Comparison of ENCODE assay signal across 1 cellular context in the genomic region with DNA sequence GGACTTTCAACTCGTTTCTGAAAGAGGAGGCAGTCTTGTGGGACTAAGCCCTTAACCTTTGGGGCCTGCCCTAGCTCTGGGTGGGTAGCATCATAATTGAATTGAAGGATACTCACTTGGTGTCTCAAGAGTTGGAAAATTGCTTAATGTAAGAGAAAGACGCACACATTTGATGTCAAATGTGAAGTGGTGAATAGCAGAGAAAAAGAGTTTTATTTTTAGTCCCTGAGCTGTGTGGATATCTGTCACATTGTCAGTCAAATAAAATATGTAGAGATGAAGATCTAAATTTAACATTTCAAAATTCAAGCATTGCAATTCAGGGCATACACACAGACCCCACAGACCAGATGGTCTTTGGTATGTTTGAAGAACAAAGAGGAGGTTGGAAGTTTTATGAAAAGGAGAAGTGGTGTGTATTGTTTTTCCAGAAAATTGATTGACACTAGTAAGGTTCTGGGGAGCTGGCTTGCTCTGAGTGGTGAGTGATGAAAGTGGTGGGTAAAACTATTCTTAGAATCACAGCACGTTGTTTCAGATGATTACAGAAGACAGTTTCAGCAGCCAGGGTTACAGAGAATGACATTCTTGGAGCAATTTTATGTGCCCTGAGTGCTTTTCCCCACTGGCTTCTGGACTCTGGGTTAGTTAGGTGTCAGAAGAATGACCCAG.
TF ChIP-seq lines count a peak whose summit lies in the region.

No MANE protein-coding gene starts in this region.

TF ChIP-seq in SK-N-SH, 30 proteins besides CTCF, POLR2A, EP300 and RAD21 (continued from another document):
- TF ChIP-seq, protein P1, sequence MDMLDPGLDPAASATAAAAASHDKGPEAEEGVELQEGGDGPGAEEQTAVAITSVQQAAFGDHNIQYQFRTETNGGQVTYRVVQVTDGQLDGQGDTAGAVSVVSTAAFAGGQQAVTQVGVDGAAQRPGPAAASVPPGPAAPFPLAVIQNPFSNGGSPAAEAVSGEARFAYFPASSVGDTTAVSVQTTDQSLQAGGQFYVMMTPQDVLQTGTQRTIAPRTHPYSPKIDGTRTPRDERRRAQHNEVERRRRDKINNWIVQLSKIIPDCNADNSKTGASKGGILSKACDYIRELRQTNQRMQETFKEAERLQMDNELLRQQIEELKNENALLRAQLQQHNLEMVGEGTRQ (IDR thresholded peaks at IDR 0.05; ENCODE audit: borderline replicate concordance, low read depth, low read length) = no peak
- TF ChIP-seq FOXJ3 (CRISPR knock-in tag; IDR thresholded peaks at IDR 0.05) = no peak
